27 cellular contexts compared by ENCODE assay signal in genomic region chr17:15507896-15508295, GRCh38. TPM values are rescaled to one million over a fixed set of nuclear protein-coding genes. Genes with fewer than 3 reads are reported as not detected.
DNase-seq lines count a peak whose midpoint lies in the region; ATAC-seq and TF ChIP-seq lines count a peak whose summit lies in the region.
"Had no signal": no experiment of that assay in that cellular context is flagged by ENCODE, and none has a peak within 500 bp of the region (broad histone marks: within the 10 kb centered on the region; RNA-seq: fewer than 3 reads in every experiment).

No MANE protein-coding gene starts in this region.

- intact Hi-C loops in Right ventricle myocardium superior (cut with DNase I) = no loop called here
- intact Hi-C loops in Calu3 (cut with micrococcal nuclease; ENCODE audit: unreplicated experiment) = no loop called here

- H3K9me3 Mint-ChIP-seq in endothelial cell (ENCODE audit: unreplicated experiment) = no peaks in the 10 kb centered on the region
- H3K9me3 Mint-ChIP-seq in Calu3 (ENCODE audit: low read depth, unreplicated experiment) = no peaks in the 10 kb centered on the region
- H3K9me3 Mint-ChIP-seq: CD4-positive, CD25-positive, alpha-beta regulatory T cell; IgD-negative memory B cell had no signal

- no peak overlapping the region for H3K27ac ChIP-seq in right atrium auricular region
- peak overlapping the region; percentile 50 for H3K27ac ChIP-seq in skeletal muscle tissue (ENCODE audit: low read depth, low read length)
- no peak overlapping the region for H3K27ac ChIP-seq in gastroesophageal sphincter
- H3K27ac ChIP-seq: BLaER1, KMS-11, SJSA1 had no signal

- H3K36me3 Mint-ChIP-seq in endothelial cell (ENCODE audit: low read depth, unreplicated experiment) (peaks cover 21% of the 10 kb centered on the region), Calu3 (ENCODE audit: insufficient read depth, unreplicated experiment) (no peaks in the 10 kb centered on the region)

- H3K27me3 Mint-ChIP-seq in endothelial cell (ENCODE audit: unreplicated experiment) = peaks cover 5% of the 10 kb centered on the region
- no peaks in the 10 kb centered on the region for H3K27me3 Mint-ChIP-seq in Calu3 (ENCODE audit: unreplicated experiment)
- H3K27me3 Mint-ChIP-seq: CD4-positive, CD25-positive, alpha-beta regulatory T cell; IgD-negative memory B cell had no signal

- ATAC-seq in Right ventricle myocardium superior (ENCODE audit: poor library complexity) (no peak), gastroesophageal sphincter (no peak)
- ATAC-seq: GM12878, PC-3 had no signal

- TF ChIP-seq POLR2A in gastroesophageal sphincter (IDR thresholded peaks at IDR 0.05) = no peak

- no peak for TF ChIP-seq EP300 in gastroesophageal sphincter (IDR thresholded peaks at IDR 0.05)

- H3K9ac ChIP-seq in skeletal muscle tissue (ENCODE audit: low read depth in 1 of 3, low read length in 3 of 3) = no peak overlapping the region
- H3K9ac ChIP-seq: BLaER1, KMS-11 had no signal

- H3K27ac Mint-ChIP-seq in endothelial cell (ENCODE audit: unreplicated experiment) = no peak overlapping the region
- H3K27ac Mint-ChIP-seq in Calu3 (ENCODE audit: unreplicated experiment) = no peak overlapping the region
- H3K27ac Mint-ChIP-seq: IgD-negative memory B cell had no signal

- H3K4me3 ChIP-seq in right atrium auricular region (no peak overlapping the region), skeletal muscle tissue (ENCODE audit: low read length in 3 of 3) (no peak overlapping the region), gastroesophageal sphincter (no peak overlapping the region)
- H3K4me3 ChIP-seq: BLaER1, GM12878, SJSA1 had no signal

- H3K4me1 ChIP-seq in right atrium auricular region (peaks cover 0 to 4% of the 10 kb centered on the region in 2 donors), skeletal muscle tissue (ENCODE audit: control insufficient read depth in 3 of 3, insufficient read depth in 3 of 3, low read length in 3 of 3) (peaks cover 11 to 18% (median 13%) of the 10 kb centered on the region in 3 donors), gastroesophageal sphincter (peaks cover 3 to 35% (median 4%) of the 10 kb centered on the region in 3 donors)

- H3K4me3 Mint-ChIP-seq in endothelial cell (ENCODE audit: unreplicated experiment) (peak overlapping the region; percentile 44), Calu3 (ENCODE audit: low read depth, unreplicated experiment) (no peak overlapping the region)
- H3K4me3 Mint-ChIP-seq: CD4-positive, CD25-positive, alpha-beta regulatory T cell; IgD-negative memory B cell had no signal

- H3K27me3 ChIP-seq in right atrium auricular region (no peaks in the 10 kb centered on the region), skeletal muscle tissue (ENCODE audit: control insufficient read depth in 3 of 3, insufficient read depth in 3 of 3, low read length in 3 of 3) (no peaks in the 10 kb centered on the region), gastroesophageal sphincter (no peaks in the 10 kb centered on the region)
- H3K27me3 ChIP-seq: BLaER1, SJSA1 had no signal

- CTCF ChIA-PET in Calu3 (lab: Charles Lee) = no interaction called here

- H3K4me1 Mint-ChIP-seq in endothelial cell (ENCODE audit: unreplicated experiment) = peaks cover 14% of the 10 kb centered on the region
- H3K4me1 Mint-ChIP-seq in Calu3 (ENCODE audit: low read depth, unreplicated experiment) = peaks cover 9% of the 10 kb centered on the region

- WGBS in gastroesophageal sphincter (ENCODE audit: low coverage in 1 of 2), 2 donors = 79% methylated on average over 2 of the region's 3 CpGs; no CpG with 5 or more reads in 1 of the 2 donors

- TF ChIP-seq CTCF in right atrium auricular region (IDR thresholded peaks at IDR 0.05) (no peak), endothelial cell (IDR thresholded peaks at IDR 0.05; ENCODE audit: unreplicated experiment) (no peak), gastroesophageal sphincter (IDR thresholded peaks at IDR 0.05) (no peak), Calu3 (IDR thresholded peaks at IDR 0.05; ENCODE audit: unreplicated experiment) (no peak)

- H3K9me3 ChIP-seq in right atrium auricular region (no peaks in the 10 kb centered on the region), skeletal muscle tissue (ENCODE audit: control insufficient read depth in 3 of 3, low read length in 3 of 3) (no peaks in the 10 kb centered on the region), gastroesophageal sphincter (no peaks in the 10 kb centered on the region)
- H3K9me3 ChIP-seq: BLaER1, SJSA1 had no signal

- BruUV-seq in Calu3 (replicated peaks; lab: Mats Ljungman, UMichigan) = no TSS peak

- DNase-seq in right atrium auricular region (ENCODE audit: low spot score) (peak; percentile 38), Right ventricle myocardium superior (no peak), endothelial cell (ENCODE audit: low spot score) (no peak), hepatic stellate cell (ENCODE audit: low spot score) (no peak), Calu3 (no peak)
- DNase-seq: 8988T; ACHN; CD4-positive, CD25-positive, alpha-beta regulatory T cell; DMS53; GDM1; HCEC 1CT; NCI-H1048; NCI-H1417; NCI-H1694; NCI-H2029 treated with DMSO at 0.1 percent for 48 hours; NCI-H446 treated with DMSO at 0.1 percent for 48 hours; NCI-H526; NCI-H82; NK-92 treated with Interleukin-12 subunit alpha and Interleukin-12 subunit beta, amount 100 ng/mL, for 24 hours; PC-3 had no signal

- H3K36me3 ChIP-seq in right atrium auricular region (no peaks in the 10 kb centered on the region), skeletal muscle tissue (ENCODE audit: control insufficient read depth in 3 of 3, insufficient read depth in 3 of 3, low read length in 3 of 3) (no peaks in the 10 kb centered on the region), gastroesophageal sphincter (peaks cover 0 to 15% of the 10 kb centered on the region in 2 donors)
- H3K36me3 ChIP-seq: BLaER1, SJSA1 had no signal

RNA-seq across cellular contexts. Expression of gene CDRT4, which starts 40.5 kb away (rescaled TPM):
- under 1 TPM in 1 of 2 donors, not detected in 1; 0.94 TPM for total RNA-seq in right atrium auricular region
- total RNA-seq in Right ventricle myocardium superior = 1.9 TPM
- total RNA-seq in endothelial cell (ENCODE audit: unreplicated experiment) = 11.7 TPM
- 1.6 TPM for total RNA-seq in skeletal muscle tissue
- 1 to 10 TPM; 5.4 to 5.9 (median 5.5) TPM for total RNA-seq in gastroesophageal sphincter
- total RNA-seq in Calu3 (2022) = 1.3 and 2.8 TPM in 2 replicates

RNA-seq across cellular contexts. Expression of gene TVP23C, which starts 55.4 kb away (rescaled TPM):
- total RNA-seq in right atrium auricular region = 1 to 10 TPM; 3.3 to 5.3 TPM
- 2.5 TPM for total RNA-seq in Right ventricle myocardium superior
- total RNA-seq in endothelial cell (ENCODE audit: unreplicated experiment) = 23.1 TPM
- 32.9 TPM for total RNA-seq in skeletal muscle tissue
- total RNA-seq in gastroesophageal sphincter = 10 to 100 TPM in 2 of 4 donors, 1 to 10 TPM in 2; 3.8 to 17.0 (median 8.4) TPM
- 7.4 and 7.7 TPM in 2 replicates for total RNA-seq in Calu3 (2022)
